In the genomic region with DNA sequence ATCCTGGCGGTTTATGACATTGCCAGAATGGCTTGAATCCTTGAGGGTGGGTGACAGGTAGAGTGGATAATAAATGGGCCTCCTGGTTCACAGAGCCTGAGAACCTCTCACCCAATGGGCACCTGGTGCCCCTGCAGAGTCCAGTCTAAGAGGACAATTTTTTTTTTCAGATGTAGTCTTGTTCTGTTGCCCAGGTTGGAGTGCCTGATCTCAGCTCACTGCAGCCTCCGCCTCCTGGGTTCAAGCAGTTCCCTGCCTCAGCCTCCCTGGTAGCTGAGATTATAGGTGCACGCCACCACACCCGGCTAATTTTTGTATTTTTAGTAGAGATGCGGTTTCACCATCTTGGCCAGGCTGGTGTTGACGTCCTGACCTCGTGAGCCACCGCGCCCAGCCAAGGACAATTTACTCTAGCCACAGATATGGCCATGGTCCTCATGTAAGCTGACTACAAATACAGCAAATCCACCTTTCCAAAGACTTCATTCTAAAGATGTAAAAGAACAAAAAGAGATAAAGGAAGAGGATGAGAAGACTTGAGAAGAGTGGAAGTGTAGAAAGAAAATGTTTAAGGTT, we compare ENCODE assay signal across 13 cellular contexts. TPM values are rescaled to one million over a fixed set of nuclear protein-coding genes. Genes with fewer than 3 reads are reported as not detected.
DNase-seq lines count a peak whose midpoint lies in the region; ATAC-seq and TF ChIP-seq lines count a peak whose summit lies in the region.
"Had no signal": no experiment of that assay in that cellular context is flagged by ENCODE, and none has a peak within 500 bp of the region (broad histone marks: within the 10 kb centered on the region; RNA-seq: fewer than 3 reads in every experiment).

No MANE protein-coding gene starts in this region.

- H3K9me3 Mint-ChIP-seq in activated naive CD4-positive, alpha-beta T cell treated with anti-CD3 and anti-CD28 coated beads, Interleukin-2, amount 50 U/mL, for 72 hours, result peaks cover 0 to 5% of the 10 kb centered on the region in 2 donors
- peaks cover 0 to 5% (median 0%) of the 10 kb centered on the region in 11 donors for H3K9me3 Mint-ChIP-seq in naive thymus-derived CD4-positive, alpha-beta T cell

- no peak for TF ChIP-seq EP300 in transverse colon (IDR thresholded peaks at IDR 0.05; ENCODE audit: low read depth)

- peaks cover 5 to 26% of the 10 kb centered on the region in 2 donors for H3K36me3 Mint-ChIP-seq in activated naive CD4-positive, alpha-beta T cell treated with anti-CD3 and anti-CD28 coated beads, Interleukin-2, amount 50 U/mL, for 72 hours
- H3K36me3 Mint-ChIP-seq in naive thymus-derived CD4-positive, alpha-beta T cell, result peaks cover 0 to 2% (median 0%) of the 10 kb centered on the region in 5 donors

- H3K36me3 ChIP-seq in colonic mucosa (no peaks in the 10 kb centered on the region), transverse colon (no peaks in the 10 kb centered on the region)
- no peaks in the 10 kb centered on the region for H3K36me3 ChIP-seq in naive thymus-derived CD4-positive, alpha-beta T cell (ENCODE audit: control insufficient read depth in 2 of 3, insufficient read depth in 3 of 3, low read length in 3 of 3)

- in situ Hi-C loops in transverse colon (cut with MboI; ENCODE audit: low pct_ligation_motif_present in 1 of 4, low pct_unique_long_range_greater_than_20kb in 1 of 4, low sequenced_read_pairs in 3 of 4), result no loop called here

- POLR2A ChIA-PET in naive thymus-derived CD4-positive, alpha-beta T cell (lab: Charles Lee), result interaction anchor here (1.3 kb wide), 1 partner anchor 48 kb away, joined by 5 read pairs; no protein-coding TSS in a partner anchor

- intact Hi-C loops in colonic mucosa (cut with DNase I), result no loop called here
- intact Hi-C loops in naive thymus-derived CD4-positive, alpha-beta T cell (cut with micrococcal nuclease), result loop anchor here (5.0 kb wide), 2 partner anchors 42 to 553 kb away; a partner anchor contains a TSS
- intact Hi-C loops in transverse colon (cut with DNase I; ENCODE audit: low total_unique reads), result loop anchor here (5.0 kb wide), 1 partner anchor 33 kb away; a partner anchor contains a TSS

- H3K4me1 ChIP-seq in colonic mucosa, result no peaks in the 10 kb centered on the region
- H3K4me1 ChIP-seq in naive thymus-derived CD4-positive, alpha-beta T cell (ENCODE audit: control insufficient read depth in 2 of 2, insufficient read depth in 2 of 2, low read length in 2 of 2), result peaks cover 0 to 17% of the 10 kb centered on the region in 2 donors
- peaks cover 24 to 82% (median 45%) of the 10 kb centered on the region in 4 donors for H3K4me1 ChIP-seq in transverse colon

- peak overlapping the region in 9 of 10 donors; percentile 72 to 86 (median 79) for H3K4me3 Mint-ChIP-seq in naive thymus-derived CD4-positive, alpha-beta T cell
- H3K4me3 Mint-ChIP-seq: endodermal cell had no signal

- peak overlapping the region in 1 of 2 donors; percentile 55 for H3K9ac ChIP-seq in colonic mucosa (ENCODE audit: low read depth in 2 of 2, low read length in 2 of 2)

- 78 to 92% methylated on average over 5 to 9 of the region's 9 CpGs for WGBS in transverse colon (ENCODE audit: low coverage in 1 of 2), 2 donors

- CTCF ChIA-PET in naive thymus-derived CD4-positive, alpha-beta T cell (lab: Charles Lee), result no interaction called here

- no peak for DNase-seq in activated naive CD4-positive, alpha-beta T cell treated with anti-CD3 and anti-CD28 coated beads, Interleukin-2, amount 50 U/mL, for 72 hours (ENCODE audit: low spot score in 2 of 2)
- DNase-seq in activated naive CD4-positive, alpha-beta T cell treated with anti-CD3 and anti-CD28 coated beads, Interleukin-2, amount 50 U/mL, for 16 hours, result no peak
- DNase-seq in colonic mucosa (no peak), transverse colon (no peak), DMS79 treated with DMSO at 0.1 percent for 48 hours (lab: John Stamatoyannopoulos, UW) (no peak), H4 (ENCODE audit: low spot score) (no peak)
- DNase-seq in naive thymus-derived CD4-positive, alpha-beta T cell, result no peak
- DNase-seq: activated gamma-delta T cell, AML-193, KBM-7, NCI-H2171 treated with DMSO at 0.1 percent for 48 hours had no signal

- no peak for TF ChIP-seq CTCF in colonic mucosa (IDR thresholded peaks at IDR 0.05)
- no peak for TF ChIP-seq CTCF in transverse colon (IDR thresholded peaks at IDR 0.05)

- H3K27me3 Mint-ChIP-seq in naive thymus-derived CD4-positive, alpha-beta T cell, result peaks cover 1 to 40% (median 5%) of the 10 kb centered on the region in 5 donors

- H3K4me3 ChIP-seq in colonic mucosa, result no peak overlapping the region
- peak overlapping the region; percentile 15 for H3K4me3 ChIP-seq in naive thymus-derived CD4-positive, alpha-beta T cell (ENCODE audit: low read length)
- no peak overlapping the region for H3K4me3 ChIP-seq in transverse colon

- H3K27ac ChIP-seq in colonic mucosa (peak overlapping the region; percentile 69), transverse colon (peak overlapping the region; percentile 84 to 87 (median 86))
- H3K27ac ChIP-seq in naive thymus-derived CD4-positive, alpha-beta T cell (ENCODE audit: low read depth, low read length), result no peak overlapping the region

- H3K4me1 Mint-ChIP-seq in naive thymus-derived CD4-positive, alpha-beta T cell, result peaks cover 19 to 39% (median 33%) of the 10 kb centered on the region in 7 donors

- ATAC-seq in activated naive CD4-positive, alpha-beta T cell treated with anti-CD3 and anti-CD28 coated beads, Interleukin-2, amount 50 U/mL, for 72 hours, result no peak
- no peak for ATAC-seq in naive thymus-derived CD4-positive, alpha-beta T cell
- no peak for ATAC-seq in HG03139 (IDR thresholded peaks at IDR 0.05; ENCODE audit: unreplicated experiment)

- H3K27ac Mint-ChIP-seq in activated naive CD4-positive, alpha-beta T cell treated with anti-CD3 and anti-CD28 coated beads, Interleukin-2, amount 50 U/mL, for 72 hours, result peak overlapping the region; percentile 57 to 89
- H3K27ac Mint-ChIP-seq in naive thymus-derived CD4-positive, alpha-beta T cell, result peak overlapping the region in 8 of 9 donors; percentile 71 to 95 (median 88)

- H3K9me3 ChIP-seq in colonic mucosa (no peaks in the 10 kb centered on the region), transverse colon (no peaks in the 10 kb centered on the region)
- no peaks in the 10 kb centered on the region for H3K9me3 ChIP-seq in naive thymus-derived CD4-positive, alpha-beta T cell (ENCODE audit: control insufficient read depth in 2 of 3, low read length in 3 of 3)

- H3K27me3 ChIP-seq in colonic mucosa, result no peaks in the 10 kb centered on the region
- H3K27me3 ChIP-seq in naive thymus-derived CD4-positive, alpha-beta T cell (ENCODE audit: control insufficient read depth in 2 of 2, insufficient read depth in 2 of 2, low read length in 2 of 2), result no peaks in the 10 kb centered on the region
- H3K27me3 ChIP-seq in transverse colon, result no peaks in the 10 kb centered on the region

- no peak for TF ChIP-seq POLR2A in transverse colon (IDR thresholded peaks at IDR 0.05)

RNA-seq across cellular contexts. Expression of a gene that starts 33.0 kb away (rescaled TPM):
- under 1 TPM in 1 of 2 donors, not detected in 1; 0.84 TPM for total RNA-seq in activated naive CD4-positive, alpha-beta T cell treated with anti-CD3 and anti-CD28 coated beads, Interleukin-2, amount 50 U/mL, for 72 hours
- total RNA-seq in colonic mucosa (100 to 1,000 TPM in 1 of 2 donors, 10 to 100 TPM in 1; 61.1 to 111 TPM), transverse colon (100 to 1,000 TPM in 2 of 4 donors, 10 to 100 TPM in 2; 75.1 to 322 (median 115) TPM)
- under 1 TPM in 1 of 5 experiments, not detected in 4; 0.05 TPM for total RNA-seq in naive thymus-derived CD4-positive, alpha-beta T cell
- not detected for polyA plus RNA-seq in naive thymus-derived CD4-positive, alpha-beta T cell
- 20.4 and 33.3 TPM in 2 replicates for total RNA-seq in H4 (2014; rRNA removed; shearing (Covaris generic))

RNA-seq across cellular contexts. Expression of a gene that starts 33.1 kb away (rescaled TPM):
- under 1 TPM in 1 of 2 donors, not detected in 1; 0.14 TPM for total RNA-seq in activated naive CD4-positive, alpha-beta T cell treated with anti-CD3 and anti-CD28 coated beads, Interleukin-2, amount 50 U/mL, for 72 hours
- total RNA-seq in colonic mucosa (10 to 100 TPM; 27.0 to 97.0 TPM), transverse colon (100 to 1,000 TPM in 2 of 4 donors, 10 to 100 TPM in 2; 46.4 to 180 (median 99.2) TPM)
- total RNA-seq in naive thymus-derived CD4-positive, alpha-beta T cell, result under 1 TPM in 1 of 5 experiments, not detected in 4; 0.24 TPM
- polyA plus RNA-seq in naive thymus-derived CD4-positive, alpha-beta T cell, result not detected
- 56.1 and 66.5 TPM in 2 replicates for total RNA-seq in H4 (2014; rRNA removed; shearing (Covaris generic))

Comparison
In these comparisons a context has a peak if more than half of its experiments do, and no peak if none do; other contexts are left out.
1. RNA of a gene that starts 33.0 kb away (total RNA-seq): 75.1 to 322 TPM in transverse colon, 61.1 to 111 TPM in colonic mucosa and 20.4 to 33.3 TPM in H4; 0.84 TPM in activated naive CD4-positive, alpha-beta T cell treated with anti-CD3 and anti-CD28 coated beads, Interleukin-2, amount 50 U/mL, for 72 hours and 0.05 TPM in naive thymus-derived CD4-positive, alpha-beta T cell; every median in the first group is over 10 times any median in the second.
2. RNA of a gene that starts 33.1 kb away (total RNA-seq): 46.4 to 180 TPM in transverse colon, 27.0 to 97.0 TPM in colonic mucosa and 56.1 to 66.5 TPM in H4; 0.14 TPM in activated naive CD4-positive, alpha-beta T cell treated with anti-CD3 and anti-CD28 coated beads, Interleukin-2, amount 50 U/mL, for 72 hours and 0.24 TPM in naive thymus-derived CD4-positive, alpha-beta T cell; every median in the first group is over 10 times any median in the second.